Comparison of ENCODE assay signal across 15 cellular contexts in the genomic region with DNA sequence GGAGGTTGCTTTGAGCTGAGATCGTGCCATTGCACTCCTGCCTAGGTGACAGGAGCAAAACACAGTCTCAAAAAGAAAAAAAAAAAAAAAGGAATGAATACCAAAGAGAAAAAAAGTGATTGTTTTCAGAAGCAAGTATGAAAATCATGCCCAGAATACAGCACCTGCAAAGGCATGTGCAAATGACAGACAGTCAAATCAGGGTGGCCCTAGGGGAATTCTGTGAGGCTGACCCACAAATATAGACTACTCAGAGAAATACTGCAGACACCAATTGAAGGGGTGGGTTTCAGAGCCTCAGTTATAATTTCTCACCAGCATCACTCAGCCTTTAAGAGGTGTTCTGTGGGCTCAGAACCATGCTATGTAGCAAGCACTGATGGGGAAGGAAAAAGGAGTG. TPM values are rescaled to one million over a fixed set of nuclear protein-coding genes. Genes with fewer than 3 reads are reported as not detected.
DNase-seq lines count a peak whose midpoint lies in the region; ATAC-seq and TF ChIP-seq lines count a peak whose summit lies in the region.
"Had no signal": no experiment of that assay in that cellular context is flagged by ENCODE, and none has a peak within 500 bp of the region (broad histone marks: within the 10 kb centered on the region; RNA-seq: fewer than 3 reads in every experiment).

No MANE protein-coding gene starts in this region.

- no peak overlapping the region for H2AK5ac ChIP-seq in mesenchymal stem cell (ENCODE audit: low read length, severe bottlenecking)

- H3K27ac ChIP-seq in Panc1 (ENCODE audit: low read length) (no peak overlapping the region), mesenchymal stem cell (ENCODE audit: low read length, poor library complexity, severe bottlenecking) (no peak overlapping the region), esophagus muscularis mucosa (replicated peaks in 1 of 4) (no peak overlapping the region)
- H3K27ac ChIP-seq: thoracic aorta had no signal

- peak; percentile 84 for ATAC-seq in GM18517 (IDR thresholded peaks at IDR 0.05; ENCODE audit: unreplicated experiment)
- ATAC-seq in GM21360 (IDR thresholded peaks at IDR 0.05; ENCODE audit: unreplicated experiment): peak; percentile 66
- peak; percentile 68 for ATAC-seq in HG02943 (IDR thresholded peaks at IDR 0.05; ENCODE audit: low read depth, unreplicated experiment)
- ATAC-seq in Panc1: peak; percentile 14; the same call in 1 of the 2 replicates
- ATAC-seq: effector memory CD8-positive, alpha-beta T cell had no signal

- in situ Hi-C loops in Panc1 (cut with HindIII; ENCODE audit: low pct_unique_long_range_greater_than_20kb, low sequenced_read_pairs): no loop called here

- H3K4me1 Mint-ChIP-seq in nephron progenitor cell: no peaks in the 10 kb centered on the region

- H3K9me3 Mint-ChIP-seq in nephron progenitor cell: no peaks in the 10 kb centered on the region
- H3K9me3 Mint-ChIP-seq: activated naive CD4-positive, alpha-beta T cell treated with anti-CD3 and anti-CD28 coated beads, Interleukin-2, amount 10 ng/mL, durations not matched to agents 7 days and 5 days; effector memory CD8-positive, alpha-beta T cell had no signal

- POLR2A ChIA-PET in Panc1 (lab: Charles Lee): no interaction called here

- no peak overlapping the region for H3K27ac Mint-ChIP-seq in nephron progenitor cell
- H3K27ac Mint-ChIP-seq: activated naive CD4-positive, alpha-beta T cell treated with anti-CD3 and anti-CD28 coated beads, Interleukin-2, amount 10 ng/mL, durations not matched to agents 7 days and 5 days; effector memory CD8-positive, alpha-beta T cell had no signal

- H4K8ac ChIP-seq in mesenchymal stem cell (ENCODE audit: low read length): no peak overlapping the region

- H3K23ac ChIP-seq in mesenchymal stem cell (ENCODE audit: low read length in 2 of 2): no peak overlapping the region

- no peak overlapping the region for H3K18ac ChIP-seq in mesenchymal stem cell (ENCODE audit: low read depth in 1 of 2, low read length in 2 of 2)

- H3K9me3 ChIP-seq in Panc1 (ENCODE audit: control insufficient read depth, insufficient read depth, low read depth, low read length) (no peaks in the 10 kb centered on the region), mesenchymal stem cell (ENCODE audit: control insufficient read depth, low read length) (no peaks in the 10 kb centered on the region), esophagus muscularis mucosa (no peaks in the 10 kb centered on the region)
- H3K9me3 ChIP-seq: thoracic aorta had no signal

- H2BK120ac ChIP-seq in mesenchymal stem cell (ENCODE audit: low read depth, low read length): no peak overlapping the region

- no peak overlapping the region for H3K4ac ChIP-seq in mesenchymal stem cell (ENCODE audit: low read depth in 1 of 2, low read length in 2 of 2)

- no peak for TF ChIP-seq POLR2A in esophagus muscularis mucosa (IDR thresholded peaks at IDR 0.05; ENCODE audit: low read depth)

- no peak overlapping the region for H3K4me3 Mint-ChIP-seq in nephron progenitor cell
- H3K4me3 Mint-ChIP-seq: activated naive CD4-positive, alpha-beta T cell treated with anti-CD3 and anti-CD28 coated beads, Interleukin-2, amount 10 ng/mL, durations not matched to agents 7 days and 5 days; effector memory CD8-positive, alpha-beta T cell had no signal

- H4K91ac ChIP-seq in mesenchymal stem cell (ENCODE audit: low read length): no peak overlapping the region

- no peaks in the 10 kb centered on the region for H3K27me3 Mint-ChIP-seq in nephron progenitor cell (ENCODE audit: low read depth, poor library complexity)
- H3K27me3 Mint-ChIP-seq: activated naive CD4-positive, alpha-beta T cell treated with anti-CD3 and anti-CD28 coated beads, Interleukin-2, amount 10 ng/mL, durations not matched to agents 7 days and 5 days; effector memory CD8-positive, alpha-beta T cell had no signal

- H3K9ac ChIP-seq in mesenchymal stem cell (ENCODE audit: low read length): no peak overlapping the region

- no peak for DNase-seq in Panc1 (ENCODE audit: low read depth, low spot score)
- DNase-seq in effector CD8-positive, alpha-beta T cell (lab: John Stamatoyannopoulos, UW): no peak
- no peak for DNase-seq in mesenchymal stem cell
- DNase-seq in esophagus muscularis mucosa (ENCODE audit: extremely low spot score): no peak
- DNase-seq in nephron progenitor cell: no peak
- DNase-seq: activated CD8-positive, alpha-beta memory T cell treated with anti-CD3 and anti-CD28 coated beads for 24 hours; activated naive CD4-positive, alpha-beta T cell treated with anti-CD3 and anti-CD28 coated beads, Interleukin-2, amount 10 ng/mL, durations not matched to agents 7 days and 5 days; effector memory CD8-positive, alpha-beta T cell; HCEC 1CT; NCI-H1436; NCI-H510A had no signal

- H3K4me2 ChIP-seq in mesenchymal stem cell (ENCODE audit: low read length, poor library complexity, severe bottlenecking): no peak overlapping the region

- H2BK5ac ChIP-seq in mesenchymal stem cell (ENCODE audit: low read depth, low read length, poor library complexity, severe bottlenecking): no peak overlapping the region

- H3K4me3 ChIP-seq in Panc1 (ENCODE audit: low read depth in 2 of 2, low read length in 2 of 2): no peak overlapping the region
- no peak overlapping the region for H3K4me3 ChIP-seq in mesenchymal stem cell (ENCODE audit: insufficient read depth in 1 of 2, low read depth in 1 of 2, low read length in 2 of 2)
- H3K4me3 ChIP-seq in esophagus muscularis mucosa: no peak overlapping the region
- H3K4me3 ChIP-seq: thoracic aorta had no signal

- peaks cover 19% of the 10 kb centered on the region for H3K79me1 ChIP-seq in mesenchymal stem cell (replicated peaks; ENCODE audit: low read length, poor library complexity, severe bottlenecking)

- CTCF ChIA-PET in Panc1 (lab: Charles Lee): no interaction called here

- no peak overlapping the region for H2AFZ ChIP-seq in mesenchymal stem cell (ENCODE audit: low read depth, low read length)

- H2BK12ac ChIP-seq in mesenchymal stem cell (ENCODE audit: low read length in 2 of 2): no peak overlapping the region

- H3K36me3 Mint-ChIP-seq in nephron progenitor cell (ENCODE audit: low read depth): peaks cover 57% of the 10 kb centered on the region

- H3K27me3 ChIP-seq in Panc1 (ENCODE audit: control insufficient read depth, insufficient read depth, low read length) (no peaks in the 10 kb centered on the region), mesenchymal stem cell (ENCODE audit: control insufficient read depth in 1 of 2, insufficient read depth in 1 of 2, low read length in 2 of 2) (no peaks in the 10 kb centered on the region), esophagus muscularis mucosa (no peaks in the 10 kb centered on the region)

- peaks cover 11% of the 10 kb centered on the region for H3K36me3 ChIP-seq in Panc1 (ENCODE audit: control insufficient read depth, insufficient read depth, low read length)
- H3K36me3 ChIP-seq in mesenchymal stem cell (ENCODE audit: control insufficient read depth in 1 of 2, insufficient read depth in 2 of 2, low read depth in 1 of 2, low read length in 2 of 2): peaks cover 51 to 76% of the 10 kb centered on the region in 2 experiments
- H3K36me3 ChIP-seq in esophagus muscularis mucosa: peaks cover 73 to 98% (median 92%) of the 10 kb centered on the region in 4 donors

- TF ChIP-seq CTCF in Panc1 (IDR thresholded peaks at IDR 0.05): no peak
- TF ChIP-seq CTCF in esophagus muscularis mucosa (IDR thresholded peaks at IDR 0.05): no peak
- TF ChIP-seq CTCF in nephron progenitor cell (IDR thresholded peaks at IDR 0.05): no peak

- H3K14ac ChIP-seq in mesenchymal stem cell (ENCODE audit: low read length in 2 of 2): no peak overlapping the region

- intact Hi-C loops in Panc1 (cut with micrococcal nuclease; ENCODE audit: unreplicated experiment): no loop called here
- intact Hi-C loops in esophagus muscularis mucosa (cut with DNase I): no loop called here

- no peak for TF ChIP-seq EP300 in esophagus muscularis mucosa (IDR thresholded peaks at IDR 0.05)

- no TSS peak for BruUV-seq in Panc1 (replicated peaks; lab: Mats Ljungman, UMichigan)

- 100% methylated on average over 1 of the region's 1 CpG for WGBS in mesenchymal stem cell
- WGBS in esophagus muscularis mucosa: 88% methylated on average over 1 of the region's 1 CpG

- H2BK15ac ChIP-seq in mesenchymal stem cell (ENCODE audit: low read depth, poor library complexity, severe bottlenecking): no peak overlapping the region

- no peaks in the 10 kb centered on the region for H3K4me1 ChIP-seq in Panc1 (ENCODE audit: control insufficient read depth, insufficient read depth, low read length)
- H3K4me1 ChIP-seq in mesenchymal stem cell (ENCODE audit: control insufficient read depth, insufficient read depth, low read depth, low read length): no peaks in the 10 kb centered on the region
- H3K4me1 ChIP-seq in esophagus muscularis mucosa: peaks cover 0 to 3% (median 0%) of the 10 kb centered on the region in 4 donors

RNA-seq across cellular contexts. Expression of a gene that starts 28.6 kb away (rescaled TPM):
- total RNA-seq in Panc1 (2021; ENCODE audit: unreplicated experiment) (38.3 TPM), esophagus muscularis mucosa (10 to 100 TPM; 17.9 to 25.0 (median 21.9) TPM)
- 25.2 TPM for polyA plus RNA-seq in Panc1 (2012; ENCODE audit: insufficient read length)
- polyA plus RNA-seq in mesenchymal stem cell (2013, experiment 1 of 2): 14.6 TPM
- polyA plus RNA-seq in mesenchymal stem cell (2013, experiment 2 of 2): 14.9 TPM

RNA-seq across cellular contexts. Expression of a gene that starts 49.2 kb away (rescaled TPM):
- 94.6 TPM for total RNA-seq in Panc1 (2021; ENCODE audit: unreplicated experiment)
- 73.3 TPM for polyA plus RNA-seq in Panc1 (2012; ENCODE audit: insufficient read length)
- 22.7 TPM for polyA plus RNA-seq in mesenchymal stem cell (2013, experiment 1 of 2)
- polyA plus RNA-seq in mesenchymal stem cell (2013, experiment 2 of 2): 21.7 TPM
- total RNA-seq in esophagus muscularis mucosa: 10 to 100 TPM; 31.0 to 49.6 (median 37.6) TPM

Comparison
In these comparisons a context has a peak if more than half of its experiments do, and no peak if none do; other contexts are left out.
1. ATAC-seq: peak in every context shown above with its lines; median percentile 84 in GM18517; 68 in HG02943; 66 in GM21360; 14 in Panc1.